Comparison of ENCODE assay signal across 15 cellular contexts in genomic region chr2:69578201-69578555, GRCh38.
DNase-seq lines count a peak whose midpoint lies in the region; ATAC-seq and TF ChIP-seq lines count a peak whose summit lies in the region.
"Had no signal": no experiment of that assay in that cellular context is flagged by ENCODE, and none has a peak within 500 bp of the region (broad histone marks: within the 10 kb centered on the region; RNA-seq: fewer than 3 reads in every experiment).

No MANE protein-coding gene starts in this region.

- CTCF ChIA-PET in CD8-positive, alpha-beta memory T cell (lab: Charles Lee), result interaction anchor here (9.2 kb wide), 1 partner anchor 13 kb away, joined by 59 read pairs; no protein-coding TSS in a partner anchor
- CTCF ChIA-PET in PC-9 (lab: Charles Lee), result interaction anchor here (0.7 kb wide), 1 partner anchor 447 kb away, joined by 3 read pairs; no protein-coding TSS in a partner anchor

- H3K4me3 Mint-ChIP-seq in CD8-positive, alpha-beta memory T cell, result peak overlapping the region in 3 of 7 donors; percentile 42 to 82 (median 49)
- peak overlapping the region; percentile 46 for H3K4me3 Mint-ChIP-seq in HFFc6
- no peak overlapping the region for H3K4me3 Mint-ChIP-seq in activated naive CD8-positive, alpha-beta T cell treated with anti-CD3 and anti-CD28 coated beads, Interleukin-2, amount 50 U/mL, for 24 hours

- no peak overlapping the region for H3K23ac ChIP-seq in neuronal stem cell (ENCODE audit: low read depth, low read length, poor library complexity)

- H4K20me1 ChIP-seq in PC-9 (ENCODE audit: insufficient read depth), result no peaks in the 10 kb centered on the region

- no peak overlapping the region for H4K8ac ChIP-seq in neuronal stem cell (ENCODE audit: low read depth, low read length)

- WGBS in neuronal stem cell (ENCODE audit: extremely low coverage in 2 of 2, insufficient read length in 2 of 2, insufficient replicate concordance in 1 of 2), 2 donors, result no CpG with 5 or more reads among the region's 2 CpGs

- peak overlapping the region; percentile 7 for H3K18ac ChIP-seq in neuronal stem cell (ENCODE audit: low read length)

- H2AFZ ChIP-seq in neuronal stem cell (ENCODE audit: low read length) (no peak overlapping the region), PC-9 (no peak overlapping the region)

- TF ChIP-seq CTCF in HFFc6 (IDR thresholded peaks at IDR 0.05) (no peak), PC-9 (conservative IDR thresholded peaks at IDR 0.05) (no peak)

- no peak overlapping the region for H3K4me2 ChIP-seq in neuronal stem cell (ENCODE audit: insufficient read depth, low read length, poor library complexity, severe bottlenecking)
- no peak overlapping the region for H3K4me2 ChIP-seq in PC-9

- H3K79me1 ChIP-seq in neuronal stem cell (ENCODE audit: low read depth, low read length), result no peaks in the 10 kb centered on the region

- H3K4me3 ChIP-seq in CD8-positive, alpha-beta memory T cell (ENCODE audit: low read length), result no peak overlapping the region
- no peak overlapping the region for H3K4me3 ChIP-seq in neuronal stem cell (ENCODE audit: low read length in 2 of 2)
- no peak overlapping the region for H3K4me3 ChIP-seq in PC-9
- H3K4me3 ChIP-seq: cardiac muscle cell, HAP-1 had no signal

- no peaks in the 10 kb centered on the region for H3K27me3 ChIP-seq in CD8-positive, alpha-beta memory T cell (ENCODE audit: insufficient read depth, low read length, poor library complexity, severe bottlenecking)
- H3K27me3 ChIP-seq in neuronal stem cell (ENCODE audit: control insufficient read depth in 3 of 3, insufficient read depth in 3 of 3, low read depth in 1 of 3, low read length in 3 of 3), result no peaks in the 10 kb centered on the region
- H3K27me3 ChIP-seq in PC-9 (ENCODE audit: insufficient read depth, low read depth), result no peaks in the 10 kb centered on the region
- H3K27me3 ChIP-seq: cardiac muscle cell had no signal

- H3K9me2 ChIP-seq in PC-9 (ENCODE audit: insufficient read depth), result no peaks in the 10 kb centered on the region

- H3K4ac ChIP-seq in neuronal stem cell (ENCODE audit: low read length), result no peak overlapping the region

- no peaks in the 10 kb centered on the region for H3K27me3 Mint-ChIP-seq in CD8-positive, alpha-beta memory T cell
- H3K27me3 Mint-ChIP-seq in HFFc6 (ENCODE audit: insufficient read depth), result peaks cover 4% of the 10 kb centered on the region; the same call in 1 of the 2 replicates
- no peaks in the 10 kb centered on the region for H3K27me3 Mint-ChIP-seq in activated naive CD8-positive, alpha-beta T cell treated with anti-CD3 and anti-CD28 coated beads, Interleukin-2, amount 50 U/mL, for 24 hours

- H3K4me1 Mint-ChIP-seq in CD8-positive, alpha-beta memory T cell, result peaks cover 80 to 91% (median 90%) of the 10 kb centered on the region in 3 donors
- H3K4me1 Mint-ChIP-seq in HFFc6 (ENCODE audit: low read depth), result peaks cover 82% of the 10 kb centered on the region
- H3K4me1 Mint-ChIP-seq in activated naive CD8-positive, alpha-beta T cell treated with anti-CD3 and anti-CD28 coated beads, Interleukin-2, amount 50 U/mL, for 24 hours, result peaks cover 70% of the 10 kb centered on the region

- peak overlapping the region; percentile 53 to 94 (median 80) for H3K27ac Mint-ChIP-seq in CD8-positive, alpha-beta memory T cell
- H3K27ac Mint-ChIP-seq in HFFc6, result peak overlapping the region; percentile 62
- peak overlapping the region; percentile 69 for H3K27ac Mint-ChIP-seq in activated naive CD8-positive, alpha-beta T cell treated with anti-CD3 and anti-CD28 coated beads, Interleukin-2, amount 50 U/mL, for 24 hours

- H3K4me1 ChIP-seq in CD8-positive, alpha-beta memory T cell (ENCODE audit: insufficient read depth, low read length), result peaks cover 73% of the 10 kb centered on the region
- H3K4me1 ChIP-seq in neuronal stem cell (ENCODE audit: control insufficient read depth in 2 of 2, insufficient read depth in 1 of 2, low read depth in 1 of 2, low read length in 2 of 2) (peaks cover 4 to 18% of the 10 kb centered on the region in 2 donors), PC-9 (replicated peaks; ENCODE audit: insufficient read depth) (peaks cover 21% of the 10 kb centered on the region)
- H3K4me1 ChIP-seq: HAP-1 had no signal

- ATAC-seq in activated naive CD8-positive, alpha-beta T cell treated with anti-CD3 and anti-CD28 coated beads, Interleukin-2, amount 50 U/mL, for 24 hours, result no peak

- no peak for DNase-seq in CD8-positive, alpha-beta memory T cell
- no peak for DNase-seq in HFFc6
- no peak for DNase-seq in activated naive CD8-positive, alpha-beta T cell treated with anti-CD3 and anti-CD28 coated beads, Interleukin-2, amount 50 U/mL, for 24 hours
- no peak for DNase-seq in neuronal stem cell (ENCODE audit: low spot score)
- no peak for DNase-seq in NCI-H446 treated with DMSO at 0.1 percent for 48 hours (lab: John Stamatoyannopoulos, UW)
- DNase-seq in DMS79 treated with DMSO at 0.1 percent for 48 hours (lab: John Stamatoyannopoulos, UW), result no peak
- no peak for DNase-seq in Ammon's horn (ENCODE audit: low spot score)
- no peak for DNase-seq in PC-9
- DNase-seq: activated naive CD4-positive, alpha-beta T cell treated with anti-CD3 and anti-CD28 coated beads, Interleukin-2, amount 50 U/mL, for 16 hours; C1 segment of cervical spinal cord; KBM-7; NCI-H1417; posterior cingulate gyrus had no signal

- no peak overlapping the region for H2BK15ac ChIP-seq in neuronal stem cell (ENCODE audit: low read length)

- H2BK120ac ChIP-seq in neuronal stem cell (ENCODE audit: low read depth, low read length), result no peak overlapping the region

- H3K14ac ChIP-seq in neuronal stem cell (ENCODE audit: low read length), result no peak overlapping the region

- no peak overlapping the region for H4K91ac ChIP-seq in neuronal stem cell (ENCODE audit: low read depth, low read length, poor library complexity)

- no TSS peak for BruUV-seq in PC-9 (replicated peaks; lab: Mats Ljungman, UMichigan)

- H2BK5ac ChIP-seq in neuronal stem cell (ENCODE audit: low read length), result no peak overlapping the region

- no peaks in the 10 kb centered on the region for H3K9me3 Mint-ChIP-seq in CD8-positive, alpha-beta memory T cell
- no peaks in the 10 kb centered on the region for H3K9me3 Mint-ChIP-seq in HFFc6
- no peaks in the 10 kb centered on the region for H3K9me3 Mint-ChIP-seq in activated naive CD8-positive, alpha-beta T cell treated with anti-CD3 and anti-CD28 coated beads, Interleukin-2, amount 50 U/mL, for 24 hours

- no peak overlapping the region for H3K27ac ChIP-seq in CD8-positive, alpha-beta memory T cell (ENCODE audit: low read depth, low read length)
- H3K27ac ChIP-seq in neuronal stem cell (replicated peaks; ENCODE audit: low read length) (no peak overlapping the region), PC-9 (no peak overlapping the region)
- H3K27ac ChIP-seq: cardiac muscle cell had no signal

- peaks cover 74% of the 10 kb centered on the region for H3K79me2 ChIP-seq in PC-9 (ENCODE audit: low read depth)

- H2AK5ac ChIP-seq in neuronal stem cell (ENCODE audit: low read depth, low read length), result no peak overlapping the region

- peaks cover 13% of the 10 kb centered on the region; the same call in 1 of the 2 replicates for H3F3A ChIP-seq in PC-9 (ENCODE audit: insufficient read depth, low read depth)

- no peaks in the 10 kb centered on the region for H3K9me3 ChIP-seq in CD8-positive, alpha-beta memory T cell (ENCODE audit: low read length)
- H3K9me3 ChIP-seq in neuronal stem cell (replicated peaks in 1 of 2; ENCODE audit: control insufficient read depth in 2 of 2, insufficient read depth in 1 of 2, low read depth in 1 of 2, low read length in 2 of 2) (no peaks in the 10 kb centered on the region), PC-9 (ENCODE audit: insufficient read depth, low read depth) (no peaks in the 10 kb centered on the region)
- H3K9me3 ChIP-seq: HAP-1 had no signal

- intact Hi-C loops in PC-9 (cut with micrococcal nuclease; ENCODE audit: unreplicated experiment), result no loop called here

- peaks cover 0 to 18% (median 5%) of the 10 kb centered on the region in 3 donors for H3K36me3 Mint-ChIP-seq in CD8-positive, alpha-beta memory T cell
- H3K36me3 Mint-ChIP-seq in HFFc6 (ENCODE audit: low read depth), result peaks cover 16% of the 10 kb centered on the region; the same call in 1 of the 2 replicates
- H3K36me3 Mint-ChIP-seq in activated naive CD8-positive, alpha-beta T cell treated with anti-CD3 and anti-CD28 coated beads, Interleukin-2, amount 50 U/mL, for 24 hours (ENCODE audit: low read depth), result peaks cover 6% of the 10 kb centered on the region

- H2BK12ac ChIP-seq in neuronal stem cell (ENCODE audit: low read length), result no peak overlapping the region

- H3K36me3 ChIP-seq in CD8-positive, alpha-beta memory T cell (ENCODE audit: insufficient read depth, low read length), result no peaks in the 10 kb centered on the region
- H3K36me3 ChIP-seq in neuronal stem cell (replicated peaks in 1 of 2; ENCODE audit: control insufficient read depth in 2 of 2, insufficient read depth in 2 of 2, low read length in 2 of 2), result no peaks in the 10 kb centered on the region
- no peaks in the 10 kb centered on the region for H3K36me3 ChIP-seq in PC-9 (ENCODE audit: low read depth)
- H3K36me3 ChIP-seq: cardiac muscle cell, HAP-1 had no signal

- H3K9ac ChIP-seq in neuronal stem cell (ENCODE audit: low read depth, low read length, poor library complexity), result no peak overlapping the region

- POLR2A ChIA-PET in CD8-positive, alpha-beta memory T cell (lab: Charles Lee), result no interaction called here
- POLR2A ChIA-PET in PC-9 (lab: Charles Lee; ENCODE audit: unreplicated experiment), result no interaction called here
